Comparison of ENCODE assay signal across 15 cellular contexts in the genomic region with DNA sequence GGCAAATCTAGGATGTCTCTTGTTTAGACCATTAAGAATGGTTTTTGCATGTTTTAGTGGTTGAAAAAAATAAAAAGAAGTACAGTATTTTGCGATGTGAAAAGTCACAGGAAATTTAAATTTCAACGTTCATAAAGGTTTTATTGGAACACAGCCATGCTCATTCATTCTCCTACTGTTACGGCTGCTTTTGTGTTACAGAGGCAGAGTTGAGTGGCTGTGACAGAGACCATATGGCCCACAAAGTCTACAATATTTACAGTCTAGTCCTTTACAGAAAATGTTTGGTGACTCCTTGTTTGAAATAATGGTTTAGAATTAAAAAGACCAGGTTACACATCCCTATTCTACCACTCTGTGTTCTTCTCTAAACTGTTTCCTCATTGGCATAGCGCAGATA.
"Had no signal": no experiment of that assay in that cellular context is flagged by ENCODE, and none has a peak within 500 bp of the region (broad histone marks: within the 10 kb centered on the region; RNA-seq: fewer than 3 reads in every experiment).

No MANE protein-coding gene starts in this region.

- DNase-seq: activated CD4-positive, alpha-beta memory T cell treated with anti-CD3 and anti-CD28 coated beads for 36 hours; activated effector memory CD4-positive, alpha-beta T cell treated with anti-CD3 and anti-CD28 coated beads, Interleukin-2, amount 50 U/mL, for 16 hours; activated T-cell treated with anti-CD3 and anti-CD28 coated beads, Interleukin-2, amount 50 U/mL, for 4 hours; amygdala; endodermal cell; erythroblast; left colon; mammary epithelial cell; stimulated activated CD4-positive, alpha-beta T cell treated with anti-CD3 and anti-CD28 coated beads, Interleukin-4, amount 100 ng/mL, for 1 hour; stimulated activated CD8-positive, alpha-beta memory T cell treated with anti-CD3 and anti-CD28 coated beads, Interleukin-4, amount 100 ng/mL, for 48 hours; stimulated activated naive CD8-positive, alpha-beta T cell treated with anti-CD3 and anti-CD28 coated beads, Interleukin-15, amount 100 ng/mL, for 72 hours; T1000 had no signal

- H3K4me3 ChIP-seq: thoracic aorta had no signal

- H3K36me3 Mint-ChIP-seq: activated CD4-positive, alpha-beta memory T cell treated with anti-CD3 and anti-CD28 coated beads for 36 hours had no signal

- H3K27ac ChIP-seq: thoracic aorta, VCaP had no signal

- H3K9me3 ChIP-seq: thoracic aorta had no signal

- H3K27me3 Mint-ChIP-seq: activated CD4-positive, alpha-beta memory T cell treated with anti-CD3 and anti-CD28 coated beads for 36 hours; activated naive CD8-positive, alpha-beta T cell; stimulated activated naive CD8-positive, alpha-beta T cell treated with anti-CD3 and anti-CD28 coated beads, Interleukin-15, amount 100 ng/mL, for 72 hours had no signal

- ATAC-seq: activated T-cell treated with anti-CD3 and anti-CD28 coated beads, Interleukin-2, amount 50 U/mL, for 4 hours; left colon; stimulated activated naive CD8-positive, alpha-beta T cell treated with anti-CD3 and anti-CD28 coated beads, Interleukin-15, amount 100 ng/mL, for 72 hours had no signal

- H3K4me1 Mint-ChIP-seq: endodermal cell; stimulated activated naive CD8-positive, alpha-beta T cell treated with anti-CD3 and anti-CD28 coated beads, Interleukin-15, amount 100 ng/mL, for 72 hours had no signal

- H3K27ac Mint-ChIP-seq: activated CD4-positive, alpha-beta memory T cell treated with anti-CD3 and anti-CD28 coated beads for 36 hours; activated naive CD8-positive, alpha-beta T cell; endodermal cell; stimulated activated naive CD8-positive, alpha-beta T cell treated with anti-CD3 and anti-CD28 coated beads, Interleukin-15, amount 100 ng/mL, for 72 hours had no signal

- H3K4me3 Mint-ChIP-seq: activated CD4-positive, alpha-beta memory T cell treated with anti-CD3 and anti-CD28 coated beads for 36 hours; activated naive CD8-positive, alpha-beta T cell; activated T-cell treated with anti-CD3 and anti-CD28 coated beads, Interleukin-2, amount 50 U/mL, for 4 hours; endodermal cell; stimulated activated naive CD8-positive, alpha-beta T cell treated with anti-CD3 and anti-CD28 coated beads, Interleukin-15, amount 100 ng/mL, for 72 hours had no signal

- H3K9me3 Mint-ChIP-seq: activated CD4-positive, alpha-beta memory T cell treated with anti-CD3 and anti-CD28 coated beads for 36 hours; activated T-cell treated with anti-CD3 and anti-CD28 coated beads, Interleukin-2, amount 50 U/mL, for 4 hours; endodermal cell; stimulated activated naive CD8-positive, alpha-beta T cell treated with anti-CD3 and anti-CD28 coated beads, Interleukin-15, amount 100 ng/mL, for 72 hours had no signal
